In genomic region chr4:83093060-83093640, GRCh38 we compare ENCODE assay signal across 1 cellular context.
TF ChIP-seq lines count a peak whose summit lies in the region.

No MANE protein-coding gene starts in this region.

TF ChIP-seq in GM12878, 131 proteins besides CTCF, POLR2A, EP300 and RAD21:
- TF ChIP-seq POLR2AphosphoS5 (IDR thresholded peaks at IDR 0.05; ENCODE audit: low read length) (0 out of 2 replicates have a peak, but pooled peaks have one; percentile 50), MEF2A (IDR thresholded peaks at IDR 0.05; ENCODE audit: insufficient read depth, low read depth, low read length) (no peak), EZH2 (IDR thresholded peaks at IDR 0.05; ENCODE audit: borderline replicate concordance, control insufficient read depth, low read depth, low read length) (no peak), USF2 (IDR thresholded peaks at IDR 0.05; ENCODE audit: borderline replicate concordance, low read depth, low read length) (no peak)
TF ChIP-seq in GM12878: peak in this region for 1.
